ENCODE assay signal across 14 cellular contexts in genomic region chr22:38110863-38111852, GRCh38. TPM values are rescaled to one million over a fixed set of nuclear protein-coding genes. Genes with fewer than 3 reads are reported as not detected.
DNase-seq lines count a peak whose midpoint lies in the region; ATAC-seq and TF ChIP-seq lines count a peak whose summit lies in the region.
"Had no signal": no experiment of that assay in that cellular context is flagged by ENCODE, and none has a peak within 500 bp of the region (broad histone marks: within the 10 kb centered on the region; RNA-seq: fewer than 3 reads in every experiment).

No MANE protein-coding gene starts in this region.

- peak overlapping the region; percentile 70 to 96 for H3K9ac ChIP-seq in mucosa of rectum (ENCODE audit: low read depth in 1 of 2, low read length in 2 of 2)

- peaks cover 3% of the 10 kb centered on the region for H3K27me3 Mint-ChIP-seq in Caco-2 (ENCODE audit: insufficient read depth, unreplicated experiment)
- H3K27me3 Mint-ChIP-seq: activated B cell treated with CpG ODN at 0.5 μM for 24 hours; CD4-positive, alpha-beta memory T cell had no signal

- BruUV-seq in Caco-2 (replicated peaks; lab: Mats Ljungman, UMichigan): no TSS peak

- TF ChIP-seq CTCF in Caco-2 (IDR thresholded peaks at IDR 0.05; ENCODE audit: insufficient read depth in 1 of 2, low read depth in 1 of 2, low read length in 1 of 2, severe bottlenecking in 1 of 2, unreplicated experiment in 1 of 2): no peak

- H3K27me3 ChIP-seq in Caco-2 (replicated peaks; ENCODE audit: control insufficient read depth, insufficient read depth, low read length): no peaks in the 10 kb centered on the region
- no peaks in the 10 kb centered on the region for H3K27me3 ChIP-seq in mucosa of rectum (ENCODE audit: control insufficient read depth in 2 of 2, insufficient read depth in 2 of 2, low read length in 2 of 2)
- H3K27me3 ChIP-seq: SJSA1 had no signal

- peaks cover 9% of the 10 kb centered on the region for H3K9me3 Mint-ChIP-seq in Caco-2 (ENCODE audit: unreplicated experiment)
- H3K9me3 Mint-ChIP-seq: activated B cell treated with CpG ODN at 0.5 μM for 24 hours had no signal

- CTCF ChIA-PET in Caco-2 (lab: Charles Lee): interaction anchor here (0.6 to 2.0 kb wide), 2 partner anchors 34 to 59 kb away, joined by 9 read pairs; no protein-coding TSS in a partner anchor

- peaks cover 22% of the 10 kb centered on the region for H3K4me1 Mint-ChIP-seq in Caco-2 (ENCODE audit: low read depth, unreplicated experiment)
- H3K4me1 Mint-ChIP-seq: activated B cell treated with CpG ODN at 0.5 μM for 24 hours had no signal

- POLR2A ChIA-PET in Caco-2 (lab: Charles Lee): interaction anchor here (0.5 kb wide), 1 partner anchor 146 kb away, joined by 9 read pairs; no protein-coding TSS in a partner anchor

- peak; percentile 51 to 65 for DNase-seq in Caco-2
- peak; percentile 57 for DNase-seq in LoVo (ENCODE audit: low spot score)
- no peak for DNase-seq in activated effector memory CD4-positive, alpha-beta T cell treated with anti-CD3 and anti-CD28 coated beads, Interleukin-2, amount 50 U/mL, for 16 hours
- DNase-seq in amniotic stem cell (lab: John Stamatoyannopoulos, UW): no peak
- no peak for DNase-seq in sciatic nerve (ENCODE audit: low spot score)
- DNase-seq: activated B cell treated with CpG ODN at 0.5 μM for 24 hours; CD4-positive, alpha-beta memory T cell; midbrain had no signal

- H3K9me3 ChIP-seq in Caco-2: no peaks in the 10 kb centered on the region
- no peaks in the 10 kb centered on the region for H3K9me3 ChIP-seq in mucosa of rectum (ENCODE audit: control insufficient read depth in 2 of 2, low read length in 2 of 2)
- H3K9me3 ChIP-seq: SJSA1 had no signal

- peaks cover 2% of the 10 kb centered on the region; the same call in 1 of the 2 replicates for H3K36me3 ChIP-seq in Caco-2 (ENCODE audit: control insufficient read depth, insufficient read depth, low read length)
- H3K36me3 ChIP-seq in mucosa of rectum (ENCODE audit: control insufficient read depth in 2 of 2, insufficient read depth in 2 of 2, low read length in 2 of 2): peaks cover 12 to 15% of the 10 kb centered on the region in 2 donors
- H3K36me3 ChIP-seq: SJSA1 had no signal

- H3K4me3 Mint-ChIP-seq in Caco-2 (ENCODE audit: unreplicated experiment): peak overlapping the region; percentile 61
- H3K4me3 Mint-ChIP-seq: activated B cell treated with CpG ODN at 0.5 μM for 24 hours; CD4-positive, alpha-beta memory T cell had no signal

- H3K4me3 ChIP-seq in Caco-2 (ENCODE audit: low read depth, low read length) (peak overlapping the region; percentile 42), mucosa of rectum (ENCODE audit: low read length in 2 of 2) (peak overlapping the region; percentile 73 to 82)
- H3K4me3 ChIP-seq: SJSA1 had no signal

- H3K4me1 ChIP-seq in Caco-2: peaks cover 37% of the 10 kb centered on the region
- H3K4me1 ChIP-seq in mucosa of rectum (ENCODE audit: control insufficient read depth in 2 of 2, insufficient read depth in 2 of 2, low read length in 2 of 2): peaks cover 39 to 56% of the 10 kb centered on the region in 2 donors

- peak overlapping the region; percentile 98 to 99 for H3K27ac ChIP-seq in mucosa of rectum (ENCODE audit: low read depth in 2 of 2, low read length in 2 of 2)
- H3K27ac ChIP-seq: SJSA1 had no signal

- ATAC-seq in esophagus mucosa (peak; percentile 73), GM19463 (IDR thresholded peaks at IDR 0.05; ENCODE audit: unreplicated experiment) (no peak), sciatic nerve (no peak)

- peak overlapping the region; percentile 85 for H3K27ac Mint-ChIP-seq in Caco-2 (ENCODE audit: unreplicated experiment)
- H3K27ac Mint-ChIP-seq: activated B cell treated with CpG ODN at 0.5 μM for 24 hours had no signal

- intact Hi-C loops in Caco-2 (cut with micrococcal nuclease; ENCODE audit: unreplicated experiment): loop anchor here (10.0 kb wide), 2 partner anchors 74 to 104 kb away; partner anchors contain the start of gene PLA2G6
- intact Hi-C loops in sciatic nerve (cut with DNase I): loop anchor here (10.0 kb wide), 1 partner anchor 54 kb away; no protein-coding TSS in a partner anchor

- peaks cover 33% of the 10 kb centered on the region for H3K36me3 Mint-ChIP-seq in Caco-2 (ENCODE audit: insufficient read depth, unreplicated experiment)

RNA-seq across cellular contexts. Expression of gene BAIAP2L2, which starts 0.7 kb away (rescaled TPM):
- total RNA-seq in Caco-2 (2022) (4.4 and 4.9 TPM in 2 replicates), esophagus mucosa (4.5 TPM), sciatic nerve (1.6 TPM)
- total RNA-seq: HT1080, SJSA1 had no signal

RNA-seq across cellular contexts. Expression of gene SLC16A8, which starts 27.2 kb away (rescaled TPM):
- not detected in 2 replicates for total RNA-seq in Caco-2 (2022)
- total RNA-seq in esophagus mucosa: 0.24 TPM
- 1.7 TPM for total RNA-seq in sciatic nerve
- total RNA-seq: activated B cell treated with CpG ODN at 0.5 μM for 24 hours; astrocyte; CD4-positive, alpha-beta memory T cell; HT1080; SJSA1 had no signal

RNA-seq across cellular contexts. Expression of gene PICK1, which starts 54.0 kb away (rescaled TPM):
- total RNA-seq in Caco-2 (2022) (40.2 and 41.1 TPM in 2 replicates), esophagus mucosa (22.6 TPM), sciatic nerve (28.7 TPM)

Comparison
In these comparisons a context has a peak if more than half of its experiments do, and no peak if none do; other contexts are left out.
1. DNase-seq: peak in Caco-2 (2 of 2) and LoVo (single experiment); none in activated effector memory CD4-positive, alpha-beta T cell treated with anti-CD3 and anti-CD28 coated beads, Interleukin-2, amount 50 U/mL, for 16 hours (single experiment), amniotic stem cell (single experiment) and sciatic nerve (single experiment).